1 cellular context compared by ENCODE assay signal in genomic region chr1:58816747-58817221, GRCh38.
TF ChIP-seq lines count a peak whose summit lies in the region.

No MANE protein-coding gene starts in this region.

TF ChIP-seq in GM23338, 12 proteins besides CTCF, POLR2A, EP300 and RAD21 (continued from another document):
- TF ChIP-seq ZNF462 (CRISPR knock-in tag; IDR thresholded peaks at IDR 0.05) (no peak), POLR2AphosphoS5 (IDR thresholded peaks at IDR 0.05; ENCODE audit: low read depth) (no peak), ZNF331 (CRISPR knock-in tag; IDR thresholded peaks at IDR 0.05; ENCODE audit: low read depth) (no peak), ETS1 (IDR thresholded peaks at IDR 0.05) (no peak), ZNF114 (CRISPR knock-in tag; IDR thresholded peaks at IDR 0.05) (no peak)
